ENCODE assay signal across 8 cellular contexts in genomic region chr11:118435233-118435892, GRCh38. TPM values are rescaled to one million over a fixed set of nuclear protein-coding genes. Genes with fewer than 3 reads are reported as not detected.
DNase-seq lines count a peak whose midpoint lies in the region; ATAC-seq and TF ChIP-seq lines count a peak whose summit lies in the region.

No MANE protein-coding gene starts in this region.

- peak overlapping the region; percentile 68 to 77 for H3K4me3 ChIP-seq in SK-N-SH (ENCODE audit: low read depth in 2 of 2, low read length in 1 of 2)
- H3K4me3 ChIP-seq in heart left ventricle, result peak overlapping the region; percentile 81 to 99 (median 96)
- peak overlapping the region; percentile 97 for H3K4me3 ChIP-seq in prostate gland

- H3K36me3 ChIP-seq in SK-N-SH (replicated peaks in 1 of 2; ENCODE audit: control insufficient read depth in 1 of 2, insufficient read depth in 2 of 2, low read length in 1 of 2) (peaks cover 8 to 13% of the 10 kb centered on the region in 2 experiments), heart left ventricle (peaks cover 0 to 3% (median 0%) of the 10 kb centered on the region in 9 donors), prostate gland (no peaks in the 10 kb centered on the region)

- no peaks in the 10 kb centered on the region for H3K27me3 ChIP-seq in SK-N-SH (ENCODE audit: insufficient read depth)
- H3K27me3 ChIP-seq in heart left ventricle, result no peaks in the 10 kb centered on the region
- no peaks in the 10 kb centered on the region for H3K27me3 ChIP-seq in prostate gland (replicated peaks; ENCODE audit: insufficient read depth)

- DNase-seq in G401 (ENCODE audit: low spot score), result peak; percentile 73
- peak; percentile 93 for DNase-seq in NCI-H1105 (lab: John Stamatoyannopoulos, UW)
- peak; percentile 83 for DNase-seq in SK-N-SH
- DNase-seq in heart left ventricle, result peak; percentile 40 to 83 (median 57)
- peak; percentile 26 for DNase-seq in prostate gland (ENCODE audit: low spot score)
- no peak for DNase-seq in ureter (ENCODE audit: low spot score)

- TF ChIP-seq CTCF in SK-N-SH (IDR thresholded peaks at IDR 0.05), result no peak
- TF ChIP-seq CTCF in heart left ventricle (IDR thresholded peaks at IDR 0.05), result no peak
- no peak for TF ChIP-seq CTCF in prostate gland (IDR thresholded peaks at IDR 0.05)

- TF ChIP-seq POLR2A in heart left ventricle (IDR thresholded peaks at IDR 0.05) (no peak), prostate gland (IDR thresholded peaks at IDR 0.05) (no peak)

- CTCF ChIA-PET in SK-N-SH (lab: Yijun Ruan, JAX), result interaction anchor here (0.6 to 1.4 kb wide), 3 partner anchors 12 to 1129 kb away, joined by 3 to 4 read pairs (median 3); no protein-coding TSS in a partner anchor

- H3K9me3 ChIP-seq in SK-N-SH, result no peaks in the 10 kb centered on the region
- no peaks in the 10 kb centered on the region for H3K9me3 ChIP-seq in heart left ventricle
- H3K9me3 ChIP-seq in prostate gland, result no peaks in the 10 kb centered on the region

- peak overlapping the region; percentile 92 for H3K4me3 Mint-ChIP-seq in activated naive CD4-positive, alpha-beta T cell treated with anti-CD3 and anti-CD28 coated beads, Interleukin-2, amount 50 U/mL, for 24 hours

- H3K27ac Mint-ChIP-seq in activated naive CD4-positive, alpha-beta T cell treated with anti-CD3 and anti-CD28 coated beads, Interleukin-2, amount 50 U/mL, for 24 hours, result peak overlapping the region; percentile 97

- no peaks in the 10 kb centered on the region for H3K9me2 ChIP-seq in SK-N-SH

- POLR2A ChIA-PET in SK-N-SH (lab: Yijun Ruan, JAX), result interaction anchor here (0.6 to 1.6 kb wide), 10 partner anchors 9 to 109 kb away, joined by 3 to 5 read pairs (median 4); partner anchors contain the start of gene ATP5MG

- H3K36me3 Mint-ChIP-seq in activated naive CD4-positive, alpha-beta T cell treated with anti-CD3 and anti-CD28 coated beads, Interleukin-2, amount 50 U/mL, for 24 hours, result no peaks in the 10 kb centered on the region

- TF ChIP-seq EP300 in SK-N-SH (IDR thresholded peaks at IDR 0.05; ENCODE audit: borderline replicate concordance in 1 of 2, low read depth in 1 of 2, low read length in 1 of 2), result peak in 1 of 2 experiments; percentile 26; a peak in 1 of 4 replicates

- peak overlapping the region; percentile 92 for H2AFZ ChIP-seq in SK-N-SH (ENCODE audit: low read depth)

- H3K27ac ChIP-seq in SK-N-SH (ENCODE audit: low read depth in 2 of 2, low read length in 1 of 2) (peak overlapping the region; percentile 80 to 99), heart left ventricle (peak overlapping the region; percentile 19 to 96 (median 90)), prostate gland (peak overlapping the region; percentile 96 to 97)

- ATAC-seq in HG02571 (IDR thresholded peaks at IDR 0.05; ENCODE audit: unreplicated experiment) (peak; percentile 29), heart left ventricle (peak; percentile 8 to 39 (median 26))

- H3K4me1 Mint-ChIP-seq in activated naive CD4-positive, alpha-beta T cell treated with anti-CD3 and anti-CD28 coated beads, Interleukin-2, amount 50 U/mL, for 24 hours, result peaks cover 27% of the 10 kb centered on the region

- in situ Hi-C loops in G401 (cut with HindIII; ENCODE audit: low sequenced_read_pairs), result no loop called here

- H3K79me2 ChIP-seq in SK-N-SH (ENCODE audit: insufficient read depth), result peaks cover 38% of the 10 kb centered on the region

- under 1% methylated on average over 33 of the region's 38 CpGs for WGBS in SK-N-SH (ENCODE audit: low lambda C conversion rate)
- WGBS in heart left ventricle, 4 donors, result 0 to 1% (median 1%) methylated on average over 38 of the region's 38 CpGs
- WGBS in prostate gland, result under 1% methylated on average over 38 of the region's 38 CpGs

- H3K4me1 ChIP-seq in SK-N-SH (ENCODE audit: control insufficient read depth in 1 of 2, insufficient read depth in 2 of 2, low read depth in 1 of 2, low read length in 1 of 2) (peaks cover 19 to 31% of the 10 kb centered on the region in 2 experiments; a peak in 3 of 4 replicates), heart left ventricle (peaks cover 0 to 50% (median 29%) of the 10 kb centered on the region in 12 donors), prostate gland (replicated peaks) (peaks cover 4% of the 10 kb centered on the region)

- H4K20me1 ChIP-seq in SK-N-SH (ENCODE audit: insufficient read depth), result peaks cover 30% of the 10 kb centered on the region

- intact Hi-C loops in heart left ventricle (cut with DNase I) (loop anchor here in 9 of 10 donors (2.0 to 10.0 kb wide), 5 partner anchors 33 to 52 kb away; partner anchors contain the start of gene ATP5MG (in 7 of the 9)), prostate gland (cut with DNase I) (loop anchor here (5.0 kb wide), 2 partner anchors 33 to 52 kb away; partner anchors contain the start of gene ATP5MG)

- H3K9me3 Mint-ChIP-seq in activated naive CD4-positive, alpha-beta T cell treated with anti-CD3 and anti-CD28 coated beads, Interleukin-2, amount 50 U/mL, for 24 hours, result no peaks in the 10 kb centered on the region

- H3K4me2 ChIP-seq in SK-N-SH, result peak overlapping the region; percentile 98

- peak overlapping the region; percentile 63 for H3K9ac ChIP-seq in SK-N-SH

- no peaks in the 10 kb centered on the region for H3K27me3 Mint-ChIP-seq in activated naive CD4-positive, alpha-beta T cell treated with anti-CD3 and anti-CD28 coated beads, Interleukin-2, amount 50 U/mL, for 24 hours

- H3F3A ChIP-seq in SK-N-SH (replicated peaks; ENCODE audit: insufficient read depth), result peaks cover 28% of the 10 kb centered on the region

- TF ChIP-seq RAD21 in SK-N-SH (IDR thresholded peaks at IDR 0.05; ENCODE audit: low read length), result no peak

TF ChIP-seq in SK-N-SH, 30 proteins besides CTCF, POLR2A, EP300 and RAD21 (continues in another document):
- TF ChIP-seq, protein P1, sequence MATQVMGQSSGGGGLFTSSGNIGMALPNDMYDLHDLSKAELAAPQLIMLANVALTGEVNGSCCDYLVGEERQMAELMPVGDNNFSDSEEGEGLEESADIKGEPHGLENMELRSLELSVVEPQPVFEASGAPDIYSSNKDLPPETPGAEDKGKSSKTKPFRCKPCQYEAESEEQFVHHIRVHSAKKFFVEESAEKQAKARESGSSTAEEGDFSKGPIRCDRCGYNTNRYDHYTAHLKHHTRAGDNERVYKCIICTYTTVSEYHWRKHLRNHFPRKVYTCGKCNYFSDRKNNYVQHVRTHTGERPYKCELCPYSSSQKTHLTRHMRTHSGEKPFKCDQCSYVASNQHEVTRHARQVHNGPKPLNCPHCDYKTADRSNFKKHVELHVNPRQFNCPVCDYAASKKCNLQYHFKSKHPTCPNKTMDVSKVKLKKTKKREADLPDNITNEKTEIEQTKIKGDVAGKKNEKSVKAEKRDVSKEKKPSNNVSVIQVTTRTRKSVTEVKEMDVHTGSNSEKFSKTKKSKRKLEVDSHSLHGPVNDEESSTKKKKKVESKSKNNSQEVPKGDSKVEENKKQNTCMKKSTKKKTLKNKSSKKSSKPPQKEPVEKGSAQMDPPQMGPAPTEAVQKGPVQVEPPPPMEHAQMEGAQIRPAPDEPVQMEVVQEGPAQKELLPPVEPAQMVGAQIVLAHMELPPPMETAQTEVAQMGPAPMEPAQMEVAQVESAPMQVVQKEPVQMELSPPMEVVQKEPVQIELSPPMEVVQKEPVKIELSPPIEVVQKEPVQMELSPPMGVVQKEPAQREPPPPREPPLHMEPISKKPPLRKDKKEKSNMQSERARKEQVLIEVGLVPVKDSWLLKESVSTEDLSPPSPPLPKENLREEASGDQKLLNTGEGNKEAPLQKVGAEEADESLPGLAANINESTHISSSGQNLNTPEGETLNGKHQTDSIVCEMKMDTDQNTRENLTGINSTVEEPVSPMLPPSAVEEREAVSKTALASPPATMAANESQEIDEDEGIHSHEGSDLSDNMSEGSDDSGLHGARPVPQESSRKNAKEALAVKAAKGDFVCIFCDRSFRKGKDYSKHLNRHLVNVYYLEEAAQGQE (IDR thresholded peaks at IDR 0.05; ENCODE audit: low read depth, low read length), result no peak
- TF ChIP-seq NFIC (IDR thresholded peaks at IDR 0.05; ENCODE audit: borderline replicate concordance) (no peak), IRF3 (IDR thresholded peaks at IDR 0.05; ENCODE audit: low read depth, low read length) (no peak), MEF2A (IDR thresholded peaks at IDR 0.05; ENCODE audit: borderline replicate concordance, low read depth) (no peak), EZH2phosphoT487 (IDR thresholded peaks at IDR 0.05; ENCODE audit: borderline replicate concordance, low read depth) (no peak), TAF1 (IDR thresholded peaks at IDR 0.05; ENCODE audit: borderline replicate concordance, low read depth, low read length) (peak; percentile 26; the same call in 1 of the 2 replicates), RXRA (IDR thresholded peaks at IDR 0.05; ENCODE audit: borderline replicate concordance, low read depth) (no peak)

RNA-seq across cellular contexts. Expression of gene KMT2A, which starts 0.9 kb away (rescaled TPM):
- total RNA-seq in G401 (2014; rRNA removed; shearing (Covaris generic)), result 6.6 and 20.5 TPM in 2 replicates
- 15.7 and 16.6 TPM in 2 replicates for polyA plus RNA-seq in SK-N-SH (2012; rRNA removed)
- 8.2 and 11.9 TPM in 2 replicates for polyA plus RNA-seq in SK-N-SH (2012; cell fraction: cytosol; rRNA removed)
- 41.9 and 53.5 TPM in 2 replicates for polyA plus RNA-seq in SK-N-SH (2012; cell fraction: nucleus; rRNA removed)
- total RNA-seq in heart left ventricle, result 100 to 1,000 TPM in 1 of 9 donors, 10 to 100 TPM in 8; 16.5 to 117 (median 41.5) TPM
- 10 to 100 TPM in 1 of 2 donors, 1 to 10 TPM in 1; 9.9 to 17.6 TPM for polyA plus RNA-seq in heart left ventricle
- total RNA-seq in prostate gland, result 10 to 100 TPM; 82.6 to 89.0 TPM
- 106 TPM for total RNA-seq in ureter

RNA-seq across cellular contexts. Expression of gene ATP5MG, which starts 34.0 kb away (rescaled TPM):
- 146 and 244 TPM in 2 replicates for total RNA-seq in G401 (2014; rRNA removed; shearing (Covaris generic))
- 140 and 152 TPM in 2 replicates for polyA plus RNA-seq in SK-N-SH (2012; rRNA removed)
- 157 and 208 TPM in 2 replicates for polyA plus RNA-seq in SK-N-SH (2012; cell fraction: cytosol; rRNA removed)
- 43.1 and 66.4 TPM in 2 replicates for polyA plus RNA-seq in SK-N-SH (2012; cell fraction: nucleus; rRNA removed)
- total RNA-seq in heart left ventricle, result 100 to 1,000 TPM in 8 of 9 donors, 10 to 100 TPM in 1; 96.4 to 702 (median 559) TPM
- 100 to 1,000 TPM; 299 to 843 TPM for polyA plus RNA-seq in heart left ventricle
- total RNA-seq in prostate gland, result 10 to 100 TPM; 32.9 to 66.4 TPM
- total RNA-seq in ureter, result 174 TPM
